ENCODE assay signal across 1 cellular context in genomic region chr19:13172335-13173128, GRCh38.
A peak's percentile ranks its signal among the peaks of the same experiment; 100 is the strongest.
TF ChIP-seq lines count a peak whose summit lies in the region.

No MANE protein-coding gene starts in this region.

TF ChIP-seq in HEK293, 187 proteins besides CTCF, POLR2A, EP300 and RAD21 (continued from another document):
- TF ChIP-seq BCL6B (tag by site-specific recombination; IDR thresholded peaks at IDR 0.05) (no peak), ZBTB11 (tag by site-specific recombination; conservative IDR thresholded peaks at IDR 0.05; ENCODE audit: low read depth) (no peak), EGR2 (tag by site-specific recombination; IDR thresholded peaks at IDR 0.05; ENCODE audit: low read depth) (peak; percentile 87), ZSCAN30 (tag by site-specific recombination; IDR thresholded peaks at IDR 0.05) (no peak), SP7 (tag by site-specific recombination; IDR thresholded peaks at IDR 0.05) (peak; percentile 61), ZNF2 (tag by site-specific recombination; IDR thresholded peaks at IDR 0.05) (no peak), ZNF366 (tag by site-specific recombination; conservative IDR thresholded peaks at IDR 0.05) (peak; percentile 66), ZNF184 (tag by site-specific recombination; IDR thresholded peaks at IDR 0.05) (0 out of 2 replicates have a peak, but pooled peaks have one; percentile 40), ZEB2 (tag by site-specific recombination; IDR thresholded peaks at IDR 0.05) (peak; percentile 43; the same call in 1 of the 2 replicates), ZNF398 (tag by site-specific recombination; IDR thresholded peaks at IDR 0.05) (0 out of 2 replicates have a peak, but pooled peaks have one; percentile 27), ZNF302 (tag by site-specific recombination; IDR thresholded peaks at IDR 0.05; ENCODE audit: low read depth) (no peak), ZNF654 (tag by site-specific recombination; IDR thresholded peaks at IDR 0.05; ENCODE audit: low read depth) (no peak), KLF1 (tag by site-specific recombination; IDR thresholded peaks at IDR 0.05) (peak; percentile 58), ZFHX2 (tag by site-specific recombination; conservative IDR thresholded peaks at IDR 0.05) (peak; percentile 91), ZNF311 (tag by site-specific recombination; IDR thresholded peaks at IDR 0.05; ENCODE audit: borderline replicate concordance) (no peak), SP3 (tag by site-specific recombination; IDR thresholded peaks at IDR 0.05) (peak; percentile 38; the same call in 1 of the 2 replicates), ZFP41 (tag by site-specific recombination; IDR thresholded peaks at IDR 0.05; ENCODE audit: borderline replicate concordance) (no peak), ZNF629 (tag by site-specific recombination; IDR thresholded peaks at IDR 0.05) (0 out of 2 replicates have a peak, but pooled peaks have one; percentile 41), KLF17 (tag by site-specific recombination; IDR thresholded peaks at IDR 0.05) (peak; percentile 63), ZNF362 (tag by site-specific recombination; IDR thresholded peaks at IDR 0.05) (peak; percentile 42; the same call in 1 of the 2 replicates), ZNF394 (tag by site-specific recombination; IDR thresholded peaks at IDR 0.05; ENCODE audit: borderline replicate concordance) (peak; percentile 53; the same call in 1 of the 2 replicates), ZBTB17 (tag by site-specific recombination; IDR thresholded peaks at IDR 0.05) (peak; percentile 62)
- TF ChIP-seq, protein P1, sequence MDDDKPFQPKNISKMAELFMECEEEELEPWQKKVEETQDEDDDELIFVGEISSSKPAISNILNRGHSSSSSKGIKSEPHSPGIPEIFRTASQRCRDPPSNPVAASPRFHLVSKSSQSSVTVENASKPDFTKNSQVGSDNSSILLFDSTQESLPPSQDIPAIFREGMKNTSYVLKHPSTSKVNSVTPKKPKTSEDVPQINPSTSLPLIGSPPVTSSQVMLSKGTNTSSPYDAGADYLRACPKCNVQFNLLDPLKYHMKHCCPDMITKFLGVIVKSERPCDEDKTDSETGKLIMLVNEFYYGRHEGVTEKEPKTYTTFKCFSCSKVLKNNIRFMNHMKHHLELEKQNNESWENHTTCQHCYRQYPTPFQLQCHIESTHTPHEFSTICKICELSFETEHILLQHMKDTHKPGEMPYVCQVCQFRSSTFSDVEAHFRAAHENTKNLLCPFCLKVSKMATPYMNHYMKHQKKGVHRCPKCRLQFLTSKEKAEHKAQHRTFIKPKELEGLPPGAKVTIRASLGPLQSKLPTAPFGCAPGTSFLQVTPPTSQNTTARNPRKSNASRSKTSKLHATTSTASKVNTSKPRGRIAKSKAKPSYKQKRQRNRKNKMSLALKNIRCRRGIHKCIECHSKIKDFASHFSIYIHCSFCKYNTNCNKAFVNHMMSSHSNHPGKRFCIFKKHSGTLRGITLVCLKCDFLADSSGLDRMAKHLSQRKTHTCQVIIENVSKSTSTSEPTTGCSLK (tag by site-specific recombination; IDR thresholded peaks at IDR 0.05): no peak
